1 cellular context compared by ENCODE assay signal in the genomic region with DNA sequence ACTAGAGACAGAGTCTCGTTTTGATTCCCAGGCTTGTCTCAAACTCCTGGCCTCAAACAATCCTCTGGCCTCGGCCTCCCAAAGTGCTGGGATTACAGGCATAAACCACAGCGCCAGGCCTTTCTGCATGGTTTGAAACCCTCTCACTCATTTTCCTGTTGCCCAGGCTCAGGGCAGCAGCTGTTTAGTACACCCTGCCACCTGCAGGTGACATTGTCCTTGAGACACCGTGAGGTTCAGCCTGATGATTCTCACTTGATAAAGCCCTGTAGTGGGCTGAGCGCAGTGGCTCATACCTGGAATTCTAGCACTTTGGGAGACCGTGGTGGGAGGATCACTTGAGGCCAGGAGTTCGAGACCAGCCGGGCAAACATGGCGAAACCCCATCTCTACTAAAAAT.
TF ChIP-seq lines count a peak whose summit lies in the region.

No MANE protein-coding gene starts in this region.

TF ChIP-seq in endothelial cell of umbilical vein, 7 proteins besides CTCF, POLR2A, EP300 and RAD21 (continued from another document):
- TF ChIP-seq MYC (IDR thresholded peaks at IDR 0.05; ENCODE audit: low read depth, low read length): no peak
